Comparison of ENCODE assay signal across 32 cellular contexts in the genomic region with DNA sequence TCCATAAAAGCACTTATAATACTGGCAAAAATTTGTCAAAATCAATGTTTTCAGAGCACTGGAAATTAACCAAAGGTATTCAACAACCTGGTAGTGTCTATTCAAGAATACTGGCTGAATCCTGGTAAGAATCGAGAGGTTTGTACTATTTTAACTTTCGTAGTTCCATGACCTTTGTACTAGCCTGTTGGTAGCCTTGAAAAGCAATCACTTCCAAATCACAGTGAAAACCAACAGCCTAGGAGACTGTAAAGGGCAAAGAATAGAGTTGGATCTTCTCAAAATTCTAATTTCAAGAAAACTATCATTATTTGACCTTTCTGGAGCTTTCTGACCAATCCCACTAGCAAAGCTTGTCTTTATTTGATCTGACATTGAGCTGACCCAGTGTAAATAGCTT.
A peak's percentile ranks its signal among the peaks of the same experiment; 100 is the strongest.
DNase-seq lines count a peak whose midpoint lies in the region; ATAC-seq, FAIRE-seq and TF ChIP-seq lines count a peak whose summit lies in the region.
"Had no signal": no experiment of that assay in that cellular context is flagged by ENCODE, and none has a peak within 500 bp of the region (broad histone marks: within the 10 kb centered on the region; RNA-seq: fewer than 3 reads in every experiment).

No MANE protein-coding gene starts in this region.

- ATAC-seq in HepG2 (no peak), left lobe of liver (peak; percentile 81), right lobe of liver (peak; percentile 78 to 88 (median 82)), GM18870 (IDR thresholded peaks at IDR 0.05; ENCODE audit: unreplicated experiment) (no peak)
- ATAC-seq: A549; CD8-positive, alpha-beta T cell had no signal

- CTCF ChIA-PET in HepG2 (lab: Yijun Ruan, JAX; ENCODE audit: low intra/inter-chr PET ratio, low total read pairs) = no interaction called here

- H3K9ac ChIP-seq in liver (ENCODE audit: low read depth in 1 of 2, low read length in 2 of 2) (no peak overlapping the region), HepG2 (ENCODE audit: insufficient read depth, low read depth, low read length) (no peak overlapping the region)
- H3K9ac ChIP-seq: BLaER1; BLaER1 treated with 17β-estradiol and CSF1 and Interleukin-3, amounts not matched to agents 10 nM and 100 nM had no signal

- DNase-seq in HepG2 (ENCODE audit: low spot score) (no peak), left lobe of liver (ENCODE audit: low spot score) (no peak), right lobe of liver (no peak), GM13976 (ENCODE audit: low spot score) (no peak)
- DNase-seq: 8988T; ACHN; AML-193; BE2C; C1 segment of cervical spinal cord; Caco-2; Calu3; CD4-positive, alpha-beta memory T cell; CD4-positive, alpha-beta T cell; CD4-positive, CD25-positive, alpha-beta regulatory T cell; CD8-positive, alpha-beta memory T cell; CD8-positive, alpha-beta T cell; COR-L47; DMS 273 treated with DMSO at 0.1 percent for 48 hours; DMS153; DMS53; DMS79; DMS79 treated with DMSO at 0.1 percent for 48 hours; DND-41; EL had no signal

- H3K27ac ChIP-seq in liver (ENCODE audit: low read depth in 1 of 2, low read length in 2 of 2) (peak overlapping the region; percentile 37 to 87), HepG2 (ENCODE audit: extremely low read length, insufficient read depth, low read length) (no peak overlapping the region), right lobe of liver (peak overlapping the region; percentile 59 to 83 (median 76))
- H3K27ac ChIP-seq: 22Rv1; A549; BLaER1; BLaER1 treated with 17β-estradiol and CSF1 and Interleukin-3, amounts not matched to agents 10 nM and 100 nM; C4-2B had no signal

- TF ChIP-seq POLR2A in HepG2 (IDR thresholded peaks at IDR 0.05; ENCODE audit: insufficient read depth in 1 of 2, low read depth in 2 of 2, low read length in 2 of 2) (no peak), right lobe of liver (IDR thresholded peaks at IDR 0.05) (no peak)

- H3K9me3 ChIP-seq in liver (ENCODE audit: control insufficient read depth in 4 of 4, low read length in 3 of 4) (no peaks in the 10 kb centered on the region), HepG2 (ENCODE audit: low read length) (no peaks in the 10 kb centered on the region), right lobe of liver (no peaks in the 10 kb centered on the region)
- H3K9me3 ChIP-seq: A549; BE2C; BLaER1; BLaER1 treated with 17β-estradiol and CSF1 and Interleukin-3, amounts not matched to agents 10 nM and 100 nM; Caco-2 had no signal

- no peak overlapping the region for H3K4me2 ChIP-seq in HepG2 (ENCODE audit: low read depth, low read length)
- H3K4me2 ChIP-seq: A549; BLaER1; BLaER1 treated with 17β-estradiol and CSF1 and Interleukin-3, amounts not matched to agents 10 nM and 100 nM had no signal

- TF ChIP-seq CTCF in liver (IDR thresholded peaks at IDR 0.05; ENCODE audit: low read depth, low read length, missing input control) = no peak
- no peak for TF ChIP-seq CTCF in HepG2 (CRISPR knock-in tag; IDR thresholded peaks at IDR 0.05)
- TF ChIP-seq CTCF in right lobe of liver (IDR thresholded peaks at IDR 0.05) = no peak
- TF ChIP-seq CTCF in GM13976 (IDR thresholded peaks at IDR 0.05; ENCODE audit: borderline replicate concordance, control extremely low read depth, extremely low read depth, insufficient read depth, missing control alignments) = no peak

- no peaks in the 10 kb centered on the region for H3K79me2 ChIP-seq in HepG2 (ENCODE audit: insufficient read depth, low read length)

- POLR2A ChIA-PET in HepG2 (lab: Yijun Ruan, JAX) = no interaction called here

- in situ Hi-C loops in HepG2 (cut with HindIII; ENCODE audit: extremely low pct_ligation_motif_present, low pct_unique_long_range_greater_than_20kb) = no loop called here
- in situ Hi-C loops in GM13976 (cut with MboI; ENCODE audit: low sequenced_read_pairs, unreplicated experiment) = no loop called here

- no peaks in the 10 kb centered on the region for H4K20me1 ChIP-seq in HepG2 (ENCODE audit: insufficient read depth, low read length)
- H4K20me1 ChIP-seq: BLaER1; BLaER1 treated with 17β-estradiol and CSF1 and Interleukin-3, amounts not matched to agents 10 nM and 100 nM had no signal

- no TSS peak for BruUV-seq in HepG2 (replicated peaks; lab: Mats Ljungman, UMichigan)

- H3K27me3 ChIP-seq in liver (ENCODE audit: control insufficient read depth in 4 of 4, insufficient read depth in 4 of 4, low read length in 3 of 4) (no peaks in the 10 kb centered on the region), HepG2 (ENCODE audit: control insufficient read depth in 1 of 2, insufficient read depth in 2 of 2, low read length in 2 of 2) (no peaks in the 10 kb centered on the region), right lobe of liver (no peaks in the 10 kb centered on the region)
- H3K27me3 ChIP-seq: BE2C; BLaER1; BLaER1 treated with 17β-estradiol and CSF1 and Interleukin-3, amounts not matched to agents 10 nM and 100 nM had no signal

- TF ChIP-seq RAD21 in liver (IDR thresholded peaks at IDR 0.05) = no peak
- TF ChIP-seq RAD21 in HepG2 (CRISPR knock-in tag; IDR thresholded peaks at IDR 0.05) = no peak

- 31% methylated on average over 2 of the region's 2 CpGs for WGBS in liver
- 0% methylated on average over 2 of the region's 2 CpGs for WGBS in HepG2 (ENCODE audit: low lambda C conversion rate)
- 41% methylated on average over 2 of the region's 2 CpGs for WGBS in right lobe of liver (ENCODE audit: insufficient coverage, low coverage, low lambda C conversion rate, missing lambda C conversion rate)

- H3K4me3 ChIP-seq in liver (ENCODE audit: low read depth in 1 of 3, low read length in 3 of 3) (peak overlapping the region in 1 of 3 donors; percentile 6), HepG2 (replicated peaks in 1 of 3; ENCODE audit: insufficient read depth in 1 of 3, low read depth in 2 of 3, low read length in 3 of 3) (no peak overlapping the region), right lobe of liver (no peak overlapping the region)
- H3K4me3 ChIP-seq: A549; BLaER1; BLaER1 treated with 17β-estradiol and CSF1 and Interleukin-3, amounts not matched to agents 10 nM and 100 nM had no signal

- H3K4me1 ChIP-seq in liver (ENCODE audit: control insufficient read depth in 4 of 4, insufficient read depth in 4 of 4, low read length in 3 of 4) = peaks cover 0 to 15% (median 6%) of the 10 kb centered on the region in 4 donors
- H3K4me1 ChIP-seq in HepG2 (ENCODE audit: insufficient read depth, low read length) = no peaks in the 10 kb centered on the region
- peaks cover 0 to 19% (median 0%) of the 10 kb centered on the region in 4 donors for H3K4me1 ChIP-seq in right lobe of liver
- H3K4me1 ChIP-seq: A549; BE2C; BLaER1; BLaER1 treated with 17β-estradiol and CSF1 and Interleukin-3, amounts not matched to agents 10 nM and 100 nM; Caco-2 had no signal

- H3K36me3 ChIP-seq in liver (ENCODE audit: control insufficient read depth in 4 of 4, insufficient read depth in 3 of 4, low read depth in 1 of 4, low read length in 3 of 4) = no peaks in the 10 kb centered on the region
- H3K36me3 ChIP-seq in HepG2 (replicated peaks in 1 of 2; ENCODE audit: control insufficient read depth in 1 of 2, insufficient read depth in 2 of 2, low read length in 2 of 2) = no peaks in the 10 kb centered on the region
- H3K36me3 ChIP-seq in right lobe of liver = no peaks in the 10 kb centered on the region
- H3K36me3 ChIP-seq: BE2C; BLaER1; BLaER1 treated with 17β-estradiol and CSF1 and Interleukin-3, amounts not matched to agents 10 nM and 100 nM had no signal

- TF ChIP-seq EP300 in HepG2 (IDR thresholded peaks at IDR 0.05; ENCODE audit: low read depth in 2 of 2, low read length in 2 of 2) = no peak
- no peak for TF ChIP-seq EP300 in HepG2 (CRISPR knock-in tag; IDR thresholded peaks at IDR 0.05; ENCODE audit: borderline replicate concordance)

- no peak overlapping the region for H2AFZ ChIP-seq in HepG2 (ENCODE audit: low read length)

- FAIRE-seq in HepG2 (lab: Jason Lieb, UNC) = no peak
- FAIRE-seq: A204.1, A549 had no signal

- intact Hi-C loops in HepG2 (cut with micrococcal nuclease; ENCODE audit: unreplicated experiment) (no loop called here), right lobe of liver (cut with DNase I) (no loop called here)

TF ChIP-seq in liver, 16 proteins besides CTCF, POLR2A, EP300 and RAD21:
- TF ChIP-seq SP1 (IDR thresholded peaks at IDR 0.05) (peak; percentile 64), ZBTB33 (IDR thresholded peaks at IDR 0.05) (no peak), HNF4G (IDR thresholded peaks at IDR 0.05) (no peak), FOXA1 (IDR thresholded peaks at IDR 0.05) (no peak), HNF4A (conservative IDR thresholded peaks at IDR 0.05) (peak; percentile 68 to 69)

TF ChIP-seq in HepG2, 621 proteins besides CTCF, POLR2A, EP300 and RAD21 (continues in another document):
- no peak for TF ChIP-seq ZZZ3 (CRISPR knock-in tag; IDR thresholded peaks at IDR 0.05; ENCODE audit: borderline replicate concordance)
- TF ChIP-seq, protein P1, sequence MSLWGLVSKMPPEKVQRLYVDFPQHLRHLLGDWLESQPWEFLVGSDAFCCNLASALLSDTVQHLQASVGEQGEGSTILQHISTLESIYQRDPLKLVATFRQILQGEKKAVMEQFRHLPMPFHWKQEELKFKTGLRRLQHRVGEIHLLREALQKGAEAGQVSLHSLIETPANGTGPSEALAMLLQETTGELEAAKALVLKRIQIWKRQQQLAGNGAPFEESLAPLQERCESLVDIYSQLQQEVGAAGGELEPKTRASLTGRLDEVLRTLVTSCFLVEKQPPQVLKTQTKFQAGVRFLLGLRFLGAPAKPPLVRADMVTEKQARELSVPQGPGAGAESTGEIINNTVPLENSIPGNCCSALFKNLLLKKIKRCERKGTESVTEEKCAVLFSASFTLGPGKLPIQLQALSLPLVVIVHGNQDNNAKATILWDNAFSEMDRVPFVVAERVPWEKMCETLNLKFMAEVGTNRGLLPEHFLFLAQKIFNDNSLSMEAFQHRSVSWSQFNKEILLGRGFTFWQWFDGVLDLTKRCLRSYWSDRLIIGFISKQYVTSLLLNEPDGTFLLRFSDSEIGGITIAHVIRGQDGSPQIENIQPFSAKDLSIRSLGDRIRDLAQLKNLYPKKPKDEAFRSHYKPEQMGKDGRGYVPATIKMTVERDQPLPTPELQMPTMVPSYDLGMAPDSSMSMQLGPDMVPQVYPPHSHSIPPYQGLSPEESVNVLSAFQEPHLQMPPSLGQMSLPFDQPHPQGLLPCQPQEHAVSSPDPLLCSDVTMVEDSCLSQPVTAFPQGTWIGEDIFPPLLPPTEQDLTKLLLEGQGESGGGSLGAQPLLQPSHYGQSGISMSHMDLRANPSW (CRISPR knock-in tag; IDR thresholded peaks at IDR 0.05; ENCODE audit: borderline replicate concordance) = no peak

Comparison
In these comparisons a context has a peak if more than half of its experiments do, and no peak if none do; other contexts are left out.
1. ATAC-seq: peak in left lobe of liver (single experiment) and right lobe of liver (4 of 4); none in HepG2 (single experiment) and GM18870 (single experiment).